21 cellular contexts compared by ENCODE assay signal in genomic region chr11:101717621-101718020, GRCh38.
"Had no signal": no experiment of that assay in that cellular context is flagged by ENCODE, and none has a peak within 500 bp of the region (broad histone marks: within the 10 kb centered on the region; RNA-seq: fewer than 3 reads in every experiment).

No MANE protein-coding gene starts in this region.

- ATAC-seq: mucosa of descending colon; naive thymus-derived CD8-positive, alpha-beta T cell; psoas muscle; right lobe of liver; stimulated activated memory B cell treated with anti-CD40 and anti-IgM and Interleukin-4, amounts not matched to agents 10 μg/mL and 1 μg/mL and 100 μg/mL, for 72 hours; stimulated activated naive CD8-positive, alpha-beta T cell treated with anti-CD3 and anti-CD28 coated beads, Interleukin-15, amount 100 ng/mL, for 72 hours had no signal

- H3K9me3 ChIP-seq: colonic mucosa, esophagus muscularis mucosa, mucosa of descending colon, neutrophil, psoas muscle, right lobe of liver, thoracic aorta, transverse colon had no signal

- H3K4me1 ChIP-seq: colonic mucosa, esophagus muscularis mucosa, psoas muscle, right lobe of liver, spleen, transverse colon had no signal

- H3K4me3 ChIP-seq: colonic mucosa, esophagus muscularis mucosa, hepatocyte, mucosa of descending colon, psoas muscle, right lobe of liver, spleen, thoracic aorta, transverse colon had no signal

- DNase-seq: colonic mucosa; effector CD4-positive, alpha-beta T cell; endodermal cell; head of caudate nucleus; kidney glomerular epithelial cell; mucosa of descending colon; naive thymus-derived CD8-positive, alpha-beta T cell; psoas muscle; retina; right lobe of liver; spleen; stimulated activated CD4-positive, alpha-beta T cell treated with anti-CD3 and anti-CD28 coated beads, Interleukin-15, amount 100 ng/mL, for 24 hours; stimulated activated CD4-positive, alpha-beta T cell treated with anti-CD3 and anti-CD28 coated beads, Interleukin-1b, Interleukin-23, amount 100 ng/mL, for 48 hours; stimulated activated CD4-positive, alpha-beta T cell treated with anti-CD3 and anti-CD28 coated beads, Interleukin-4, amount 100 ng/mL, for 24 hours; stimulated activated naive CD8-positive, alpha-beta T cell treated with anti-CD3 and anti-CD28 coated beads, Interleukin-15, amount 100 ng/mL, for 72 hours; transverse colon had no signal

- H3K79me2 ChIP-seq: hepatocyte had no signal

- H3K4me2 ChIP-seq: hepatocyte had no signal

- H3K27ac ChIP-seq: colonic mucosa, esophagus muscularis mucosa, hepatocyte, neutrophil, psoas muscle, right lobe of liver, spleen, thoracic aorta, transverse colon had no signal

- H3K27me3 ChIP-seq: colonic mucosa, esophagus muscularis mucosa, hepatocyte, neutrophil, right lobe of liver, spleen, transverse colon had no signal

- H3K36me3 ChIP-seq: colonic mucosa, esophagus muscularis mucosa, neutrophil, right lobe of liver, spleen, thoracic aorta, transverse colon had no signal

- H2AFZ ChIP-seq: hepatocyte had no signal
